ENCODE assay signal across 8 cellular contexts in the genomic region with DNA sequence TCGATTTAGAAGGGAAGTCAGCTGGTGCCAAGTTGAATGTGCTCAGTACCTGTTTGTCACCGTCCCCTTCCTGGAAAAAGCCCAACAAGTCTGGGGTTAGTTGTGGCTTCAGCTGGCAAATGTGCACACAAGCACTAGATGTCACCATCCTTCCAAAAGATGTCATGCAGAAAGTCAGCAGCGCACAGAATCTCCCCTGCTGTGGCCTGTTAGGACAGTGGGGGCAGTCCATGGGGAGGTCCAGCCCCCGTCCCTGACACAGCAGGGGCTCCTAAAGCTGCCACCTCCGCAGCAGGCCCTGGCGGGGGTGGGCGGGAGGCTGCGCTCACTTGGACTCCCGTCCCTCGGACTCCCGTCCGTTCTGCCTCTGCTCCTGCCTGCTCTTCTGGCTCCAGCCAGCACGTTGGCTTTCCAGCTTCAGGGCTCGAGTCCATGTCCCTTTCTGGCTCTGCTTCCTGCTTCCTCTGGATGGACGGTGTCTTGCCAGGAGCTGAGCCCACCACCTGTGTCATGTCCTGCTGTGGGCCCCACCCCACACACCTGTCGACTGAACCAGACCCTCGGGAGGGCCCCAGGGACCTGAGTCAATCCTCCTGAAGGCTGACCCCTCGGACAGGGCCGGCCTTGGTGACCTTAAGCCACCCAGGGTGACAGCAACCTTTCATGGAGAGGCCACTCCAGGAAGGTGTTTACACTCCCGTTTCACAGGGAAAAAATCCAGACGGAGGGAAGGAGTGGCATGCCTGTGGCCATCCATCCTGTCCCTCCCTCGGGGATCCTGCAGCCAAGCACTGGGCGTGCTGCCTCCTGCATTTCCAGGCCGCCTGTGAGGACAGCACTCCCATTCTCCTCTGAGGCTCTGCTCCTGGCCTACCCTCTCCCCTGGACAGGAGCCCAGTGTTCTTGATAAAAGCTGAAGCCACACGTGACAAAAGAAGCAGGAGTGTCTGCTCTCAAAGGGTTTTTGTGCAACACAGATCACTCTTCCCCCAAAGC. TPM values are rescaled to one million over a fixed set of nuclear protein-coding genes. Genes with fewer than 3 reads are reported as not detected.
DNase-seq lines count a peak whose midpoint lies in the region; ATAC-seq and TF ChIP-seq lines count a peak whose summit lies in the region.

No MANE protein-coding gene starts in this region.

- H3K9ac ChIP-seq in neural cell (ENCODE audit: low read length) = no peak overlapping the region

- H3K4me3 Mint-ChIP-seq in activated CD8-positive, alpha-beta memory T cell treated with anti-CD3 and anti-CD28 coated beads, Interleukin-2, amount 10 ng/mL, durations not matched to agents 7 days and 5 days = no peak overlapping the region

- H3K27me3 ChIP-seq in neural cell (ENCODE audit: insufficient read depth, low read depth, low read length) (no peaks in the 10 kb centered on the region), tibial nerve (no peaks in the 10 kb centered on the region)

- WGBS in tibial nerve, 2 donors = 12 to 22% methylated on average over 17 to 21 of the region's 25 CpGs

- H3K4me2 ChIP-seq in neural cell (ENCODE audit: low read length) = no peak overlapping the region

- no peak for TF ChIP-seq EP300 in neural cell (conservative IDR thresholded peaks at IDR 0.05; ENCODE audit: poor library complexity, severe bottlenecking)
- no peak for TF ChIP-seq EP300 in tibial nerve (IDR thresholded peaks at IDR 0.05)

- TF ChIP-seq CTCF in neural cell (IDR thresholded peaks at IDR 0.05; ENCODE audit: poor library complexity, severe bottlenecking) (peak; percentile 82), tibial nerve (IDR thresholded peaks at IDR 0.05) (peak; percentile 17 to 71 (median 38))

- peak; percentile 89 for ATAC-seq in activated CD8-positive, alpha-beta memory T cell treated with anti-CD3 and anti-CD28 coated beads, Interleukin-2, amount 10 ng/mL, durations not matched to agents 7 days and 5 days
- no peak for ATAC-seq in GM19463 (IDR thresholded peaks at IDR 0.05; ENCODE audit: unreplicated experiment)

- H3K9me3 Mint-ChIP-seq in activated CD8-positive, alpha-beta memory T cell treated with anti-CD3 and anti-CD28 coated beads, Interleukin-2, amount 10 ng/mL, durations not matched to agents 7 days and 5 days (ENCODE audit: low read depth) = no peaks in the 10 kb centered on the region

- no peaks in the 10 kb centered on the region for H3F3A ChIP-seq in neural cell (ENCODE audit: insufficient read depth, low read length, poor library complexity, severe bottlenecking)

- H3K9me3 ChIP-seq in neural cell (ENCODE audit: low read length) (no peaks in the 10 kb centered on the region), tibial nerve (no peaks in the 10 kb centered on the region)

- H3K79me2 ChIP-seq in neural cell (replicated peaks; ENCODE audit: insufficient read depth, low read length) = no peaks in the 10 kb centered on the region

- CTCF ChIA-PET in activated CD8-positive, alpha-beta memory T cell treated with anti-CD3 and anti-CD28 coated beads, Interleukin-2, amount 10 ng/mL, durations not matched to agents 7 days and 5 days (lab: Charles Lee) = interaction anchor here (0.7 to 3.3 kb wide), 19 partner anchors 10 to 286 kb away, joined by 3 to 25 read pairs (median 5); no protein-coding TSS in a partner anchor

- H2AFZ ChIP-seq in neural cell (ENCODE audit: low read depth, low read length) = no peak overlapping the region

- no peaks in the 10 kb centered on the region for H3K36me3 ChIP-seq in neural cell (ENCODE audit: insufficient read depth, low read length)
- no peaks in the 10 kb centered on the region for H3K36me3 ChIP-seq in tibial nerve

- no peak for TF ChIP-seq POLR2A in tibial nerve (IDR thresholded peaks at IDR 0.05)

- H3K36me3 Mint-ChIP-seq in activated CD8-positive, alpha-beta memory T cell treated with anti-CD3 and anti-CD28 coated beads, Interleukin-2, amount 10 ng/mL, durations not matched to agents 7 days and 5 days = no peaks in the 10 kb centered on the region

- H4K20me1 ChIP-seq in neural cell (ENCODE audit: insufficient read depth) = no peaks in the 10 kb centered on the region

- H3K4me3 ChIP-seq in neural cell (ENCODE audit: low read length) = no peak overlapping the region
- H3K4me3 ChIP-seq in tibial nerve = peak overlapping the region in 1 of 4 donors; percentile 16

- H3K9me2 ChIP-seq in neural cell (ENCODE audit: insufficient read depth, low read length) = no peaks in the 10 kb centered on the region

- H3K27ac ChIP-seq in neural cell (ENCODE audit: low read length) (no peak overlapping the region), tibial nerve (peak overlapping the region in 1 of 4 donors; percentile 68)

- DNase-seq in DMS53 (lab: John Stamatoyannopoulos, UW) = peak; percentile 52
- DNase-seq in DMS53 treated with DMSO at 0.1 percent for 48 hours (lab: John Stamatoyannopoulos, UW; ENCODE audit: unreplicated experiment) = no peak
- DNase-seq in NCI-H2107 (lab: John Stamatoyannopoulos, UW) = peak; percentile 37
- peak; percentile 80 for DNase-seq in activated CD8-positive, alpha-beta memory T cell treated with anti-CD3 and anti-CD28 coated beads, Interleukin-2, amount 10 ng/mL, durations not matched to agents 7 days and 5 days
- DNase-seq in fibroblast of peridontal ligament (ENCODE audit: extremely low read depth) = peak; percentile 72
- peak; percentile 66 to 70 for DNase-seq in tibial nerve (ENCODE audit: low spot score in 2 of 2)

- H3K27me3 Mint-ChIP-seq in activated CD8-positive, alpha-beta memory T cell treated with anti-CD3 and anti-CD28 coated beads, Interleukin-2, amount 10 ng/mL, durations not matched to agents 7 days and 5 days = peaks cover 5% of the 10 kb centered on the region

- peak; percentile 88 for TF ChIP-seq RAD21 in neural cell (conservative IDR thresholded peaks at IDR 0.05)

- peaks cover 4% of the 10 kb centered on the region for H3K4me1 Mint-ChIP-seq in activated CD8-positive, alpha-beta memory T cell treated with anti-CD3 and anti-CD28 coated beads, Interleukin-2, amount 10 ng/mL, durations not matched to agents 7 days and 5 days

- H3K27ac Mint-ChIP-seq in activated CD8-positive, alpha-beta memory T cell treated with anti-CD3 and anti-CD28 coated beads, Interleukin-2, amount 10 ng/mL, durations not matched to agents 7 days and 5 days = peak overlapping the region; percentile 59

- peaks cover 0 to 14% (median 3%) of the 10 kb centered on the region in 4 donors for H3K4me1 ChIP-seq in tibial nerve

TF ChIP-seq in neural cell, 6 proteins besides CTCF, POLR2A, EP300 and RAD21:
- TF ChIP-seq POLR2AphosphoS5 (IDR thresholded peaks at IDR 0.05) (no peak), SMC3 (conservative IDR thresholded peaks at IDR 0.05; ENCODE audit: poor library complexity) (peak; percentile 90), EZH2 (IDR thresholded peaks at IDR 0.05; ENCODE audit: borderline replicate concordance, insufficient read depth, low read length, poor library complexity, severe bottlenecking) (no peak), TAF1 (IDR thresholded peaks at IDR 0.05; ENCODE audit: low read depth) (no peak), MXI1 (conservative IDR thresholded peaks at IDR 0.05; ENCODE audit: poor library complexity, severe bottlenecking) (no peak)
- TF ChIP-seq, protein P1, sequence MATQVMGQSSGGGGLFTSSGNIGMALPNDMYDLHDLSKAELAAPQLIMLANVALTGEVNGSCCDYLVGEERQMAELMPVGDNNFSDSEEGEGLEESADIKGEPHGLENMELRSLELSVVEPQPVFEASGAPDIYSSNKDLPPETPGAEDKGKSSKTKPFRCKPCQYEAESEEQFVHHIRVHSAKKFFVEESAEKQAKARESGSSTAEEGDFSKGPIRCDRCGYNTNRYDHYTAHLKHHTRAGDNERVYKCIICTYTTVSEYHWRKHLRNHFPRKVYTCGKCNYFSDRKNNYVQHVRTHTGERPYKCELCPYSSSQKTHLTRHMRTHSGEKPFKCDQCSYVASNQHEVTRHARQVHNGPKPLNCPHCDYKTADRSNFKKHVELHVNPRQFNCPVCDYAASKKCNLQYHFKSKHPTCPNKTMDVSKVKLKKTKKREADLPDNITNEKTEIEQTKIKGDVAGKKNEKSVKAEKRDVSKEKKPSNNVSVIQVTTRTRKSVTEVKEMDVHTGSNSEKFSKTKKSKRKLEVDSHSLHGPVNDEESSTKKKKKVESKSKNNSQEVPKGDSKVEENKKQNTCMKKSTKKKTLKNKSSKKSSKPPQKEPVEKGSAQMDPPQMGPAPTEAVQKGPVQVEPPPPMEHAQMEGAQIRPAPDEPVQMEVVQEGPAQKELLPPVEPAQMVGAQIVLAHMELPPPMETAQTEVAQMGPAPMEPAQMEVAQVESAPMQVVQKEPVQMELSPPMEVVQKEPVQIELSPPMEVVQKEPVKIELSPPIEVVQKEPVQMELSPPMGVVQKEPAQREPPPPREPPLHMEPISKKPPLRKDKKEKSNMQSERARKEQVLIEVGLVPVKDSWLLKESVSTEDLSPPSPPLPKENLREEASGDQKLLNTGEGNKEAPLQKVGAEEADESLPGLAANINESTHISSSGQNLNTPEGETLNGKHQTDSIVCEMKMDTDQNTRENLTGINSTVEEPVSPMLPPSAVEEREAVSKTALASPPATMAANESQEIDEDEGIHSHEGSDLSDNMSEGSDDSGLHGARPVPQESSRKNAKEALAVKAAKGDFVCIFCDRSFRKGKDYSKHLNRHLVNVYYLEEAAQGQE (IDR thresholded peaks at IDR 0.05; ENCODE audit: borderline replicate concordance) = no peak

RNA-seq across cellular contexts. Expression of a gene that starts 8.5 kb away (rescaled TPM):
- not detected for total RNA-seq in activated CD8-positive, alpha-beta memory T cell treated with anti-CD3 and anti-CD28 coated beads, Interleukin-2, amount 10 ng/mL, durations not matched to agents 7 days and 5 days
- 1.1 TPM in 1 of 2 replicates, not detected in the other for polyA plus RNA-seq in neural cell
- not detected in 2 replicates for polyA minus RNA-seq in neural cell
- 1 to 10 TPM in 1 of 4 donors, under 1 TPM in 1, not detected in 2; 0.63 to 2.1 TPM for total RNA-seq in tibial nerve

RNA-seq across cellular contexts. Expression of a gene that starts 15.7 kb away (rescaled TPM):
- total RNA-seq in activated CD8-positive, alpha-beta memory T cell treated with anti-CD3 and anti-CD28 coated beads, Interleukin-2, amount 10 ng/mL, durations not matched to agents 7 days and 5 days = not detected
- not detected in 2 replicates for polyA plus RNA-seq in neural cell
- polyA minus RNA-seq in neural cell = not detected in 2 replicates
- not detected for total RNA-seq in tibial nerve

RNA-seq across cellular contexts. Expression of a gene that starts 45.3 kb away (rescaled TPM):
- total RNA-seq in activated CD8-positive, alpha-beta memory T cell treated with anti-CD3 and anti-CD28 coated beads, Interleukin-2, amount 10 ng/mL, durations not matched to agents 7 days and 5 days = 100 to 1,000 TPM; 197 to 229 TPM
- 88.2 and 96.3 TPM in 2 replicates for polyA plus RNA-seq in neural cell
- 69.4 and 93.9 TPM in 2 replicates for polyA minus RNA-seq in neural cell
- 10 to 100 TPM; 51.5 to 95.4 (median 65.6) TPM for total RNA-seq in tibial nerve
